ENCODE assay signal across 14 cellular contexts in the genomic region with DNA sequence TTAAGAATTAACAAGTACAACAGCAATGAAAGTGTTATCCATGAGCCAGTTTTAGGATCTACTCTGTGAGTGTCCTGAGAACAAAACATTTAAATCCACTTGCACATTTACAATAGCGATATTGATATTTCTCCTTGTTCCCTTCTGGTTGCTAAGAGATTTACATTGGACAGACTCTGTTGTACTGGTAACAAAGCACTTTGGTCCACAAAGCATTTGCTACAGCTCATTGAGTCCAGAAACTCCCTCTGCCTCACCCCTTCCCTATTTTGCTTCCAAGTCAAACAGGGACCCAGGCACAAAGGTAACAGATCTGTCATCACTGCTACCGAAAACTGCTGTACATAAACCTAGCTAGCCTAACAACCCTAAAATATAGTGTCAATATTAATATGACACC. TPM values are rescaled to one million over a fixed set of nuclear protein-coding genes. Genes with fewer than 3 reads are reported as not detected.
DNase-seq lines count a peak whose midpoint lies in the region; ATAC-seq and TF ChIP-seq lines count a peak whose summit lies in the region.
"Had no signal": no experiment of that assay in that cellular context is flagged by ENCODE, and none has a peak within 500 bp of the region (broad histone marks: within the 10 kb centered on the region; RNA-seq: fewer than 3 reads in every experiment).

No MANE protein-coding gene starts in this region.

- TF ChIP-seq CTCF in VCaP (conservative IDR thresholded peaks at IDR 0.05) (no peak), mesothelial cell of epicardium (IDR thresholded peaks at IDR 0.05; ENCODE audit: unreplicated experiment) (no peak), smooth muscle cell (IDR thresholded peaks at IDR 0.05; ENCODE audit: borderline replicate concordance, insufficient read depth, poor library complexity, severe bottlenecking) (no peak)

- H3K36me3 ChIP-seq in smooth muscle cell (ENCODE audit: low read depth) = no peaks in the 10 kb centered on the region

- no peak overlapping the region for H3K4me3 ChIP-seq in smooth muscle cell

- H3K4me1 ChIP-seq in smooth muscle cell (ENCODE audit: low read depth) = peaks cover 19% of the 10 kb centered on the region

- no peak overlapping the region for H3K4me2 ChIP-seq in smooth muscle cell

- H3K36me3 Mint-ChIP-seq in mesothelial cell of epicardium = no peaks in the 10 kb centered on the region
- peaks cover 0 to 12% (median 3%) of the 10 kb centered on the region in 3 donors for H3K36me3 Mint-ChIP-seq in naive thymus-derived CD8-positive, alpha-beta T cell

- H3K9ac ChIP-seq in smooth muscle cell (ENCODE audit: low read depth) = no peak overlapping the region

- no peaks in the 10 kb centered on the region for H3K27me3 ChIP-seq in smooth muscle cell (ENCODE audit: low read depth)

- no peaks in the 10 kb centered on the region for H3K27me3 Mint-ChIP-seq in mesothelial cell of epicardium (ENCODE audit: low read depth)
- H3K27me3 Mint-ChIP-seq in naive thymus-derived CD8-positive, alpha-beta T cell = peaks cover 0 to 6% (median 0%) of the 10 kb centered on the region in 5 donors
- H3K27me3 Mint-ChIP-seq: activated B cell treated with CpG ODN at 0.5 μM for 24 hours; naive thymus-derived CD4-positive, alpha-beta T cell had no signal

- no peaks in the 10 kb centered on the region for H3K9me3 Mint-ChIP-seq in mesothelial cell of epicardium
- H3K9me3 Mint-ChIP-seq in naive thymus-derived CD8-positive, alpha-beta T cell = no peaks in the 10 kb centered on the region
- H3K9me3 Mint-ChIP-seq: activated B cell treated with CpG ODN at 0.5 μM for 24 hours; naive thymus-derived CD4-positive, alpha-beta T cell had no signal

- no peaks in the 10 kb centered on the region for H3K79me2 ChIP-seq in smooth muscle cell (ENCODE audit: low read depth)

- H4K20me1 ChIP-seq in smooth muscle cell (ENCODE audit: low read depth) = peaks cover 7% of the 10 kb centered on the region

- H3K4me1 Mint-ChIP-seq in mesothelial cell of epicardium = peaks cover 48% of the 10 kb centered on the region
- H3K4me1 Mint-ChIP-seq in naive thymus-derived CD8-positive, alpha-beta T cell = peaks cover 2 to 9% (median 7%) of the 10 kb centered on the region in 4 donors

- DNase-seq in Ammon's horn (ENCODE audit: low spot score) = peak; percentile 53
- DNase-seq in NCI-H146 (lab: John Stamatoyannopoulos, UW) = peak; percentile 56
- DNase-seq in mesothelial cell of epicardium (ENCODE audit: low spot score in 2 of 2, unreplicated experiment in 2 of 2) = no peak
- no peak for DNase-seq in NOMO-1 treated with dmso at 0.1 percent for 144 hours (lab: John Stamatoyannopoulos, UW; ENCODE audit: unreplicated experiment)
- DNase-seq in naive thymus-derived CD8-positive, alpha-beta T cell = no peak
- DNase-seq in smooth muscle cell (lab: John Stamatoyannopoulos, UW; ENCODE audit: unreplicated experiment) = no peak
- DNase-seq in H4 (ENCODE audit: low spot score) = no peak
- DNase-seq: activated B cell treated with CpG ODN at 0.5 μM for 24 hours; activated naive CD4-positive, alpha-beta T cell; Caco-2; naive thymus-derived CD4-positive, alpha-beta T cell; NCI-H446; stimulated activated CD4-positive, alpha-beta T cell treated with anti-CD3 and anti-CD28 coated beads, Interleukin-2, amount 100 ng/mL, for 24 hours had no signal

- H2AFZ ChIP-seq in smooth muscle cell (ENCODE audit: low read depth) = no peak overlapping the region

- peak overlapping the region; percentile 65 for H3K27ac Mint-ChIP-seq in mesothelial cell of epicardium
- H3K27ac Mint-ChIP-seq in naive thymus-derived CD8-positive, alpha-beta T cell = no peak overlapping the region
- H3K27ac Mint-ChIP-seq: activated B cell treated with CpG ODN at 0.5 μM for 24 hours; naive thymus-derived CD4-positive, alpha-beta T cell had no signal

- no peak overlapping the region for H3K4me3 Mint-ChIP-seq in mesothelial cell of epicardium
- H3K4me3 Mint-ChIP-seq in naive thymus-derived CD8-positive, alpha-beta T cell = no peak overlapping the region
- H3K4me3 Mint-ChIP-seq: activated B cell treated with CpG ODN at 0.5 μM for 24 hours; naive thymus-derived CD4-positive, alpha-beta T cell had no signal

- H3F3A ChIP-seq in smooth muscle cell (ENCODE audit: low read depth) = no peaks in the 10 kb centered on the region

- POLR2A ChIA-PET in naive thymus-derived CD8-positive, alpha-beta T cell (lab: Charles Lee) = no interaction called here

- 100% methylated on average over 2 of the region's 2 CpGs for WGBS in smooth muscle cell (ENCODE audit: low lambda C conversion rate)

- ATAC-seq in naive thymus-derived CD8-positive, alpha-beta T cell = no peak
- ATAC-seq: naive thymus-derived CD4-positive, alpha-beta T cell had no signal

- no peaks in the 10 kb centered on the region for H3K9me3 ChIP-seq in smooth muscle cell (replicated peaks; ENCODE audit: low read depth)
- H3K9me3 ChIP-seq: Caco-2 had no signal

- peak overlapping the region; percentile 35; the same call in 1 of the 2 replicates for H3K27ac ChIP-seq in VCaP
- H3K27ac ChIP-seq in smooth muscle cell (ENCODE audit: low read depth) = no peak overlapping the region

RNA-seq across cellular contexts. Expression of a gene that starts 2.1 kb away (rescaled TPM):
- total RNA-seq in mesothelial cell of epicardium (242 to 270 TPM (median 243 TPM) in 3 replicates), smooth muscle cell (85.5 and 86.4 TPM in 2 replicates)
- total RNA-seq in naive thymus-derived CD8-positive, alpha-beta T cell = 1 to 10 TPM; 1.6 TPM
- polyA plus RNA-seq in naive thymus-derived CD8-positive, alpha-beta T cell = 1 to 10 TPM; 1.2 to 9.0 (median 4.3) TPM
- polyA plus RNA-seq in smooth muscle cell = 28.2 and 41.2 TPM in 2 replicates
- total RNA-seq in H4 (2014; rRNA removed; shearing (Covaris generic)) = 9.1 and 10.2 TPM in 2 replicates

Comparison
In these comparisons a context has a peak if more than half of its experiments do, and no peak if none do; other contexts are left out.
1. DNase-seq: peak in Ammon's horn (single experiment) and NCI-H146 (single experiment); none in mesothelial cell of epicardium (0 of 2), NOMO-1 treated with dmso at 0.1 percent for 144 hours (single experiment), naive thymus-derived CD8-positive, alpha-beta T cell (0 of 10), smooth muscle cell (single experiment) and H4 (single experiment).